ENCODE assay signal across 19 cellular contexts in genomic region chr13:100298116-100298681, GRCh38.
DNase-seq lines count a peak whose midpoint lies in the region; TF ChIP-seq lines count a peak whose summit lies in the region.
"Had no signal": no experiment of that assay in that cellular context is flagged by ENCODE, and none has a peak within 500 bp of the region (broad histone marks: within the 10 kb centered on the region; RNA-seq: fewer than 3 reads in every experiment).

No MANE protein-coding gene starts in this region.

- H4K20me1 ChIP-seq in mammary epithelial cell (ENCODE audit: insufficient read depth, low read length) = no peaks in the 10 kb centered on the region

- no peaks in the 10 kb centered on the region for H3K9me3 ChIP-seq in HUES48 (ENCODE audit: control insufficient read depth, insufficient read depth, low read length)
- H3K9me3 ChIP-seq in mammary epithelial cell (replicated peaks; ENCODE audit: insufficient read depth, low read length) = no peaks in the 10 kb centered on the region

- H3K36me3 Mint-ChIP-seq in osteocyte (ENCODE audit: unreplicated experiment) = peaks cover 14% of the 10 kb centered on the region

- BruUV-seq in mammary epithelial cell (replicated peaks; lab: Mats Ljungman, UMichigan) = no TSS peak

- H3K4me1 ChIP-seq in HUES48 (ENCODE audit: control insufficient read depth, insufficient read depth, low read length) (peaks cover 18% of the 10 kb centered on the region), mammary epithelial cell (ENCODE audit: insufficient read depth, low read length) (no peaks in the 10 kb centered on the region)

- no peaks in the 10 kb centered on the region for H3K27me3 ChIP-seq in HUES48 (ENCODE audit: control insufficient read depth, insufficient read depth, low read length)
- no peaks in the 10 kb centered on the region for H3K27me3 ChIP-seq in mammary epithelial cell (ENCODE audit: insufficient read depth, low read length)

- in situ Hi-C loops in G401 (cut with HindIII; ENCODE audit: low sequenced_read_pairs) = no loop called here
- in situ Hi-C loops in mammary epithelial cell (cut with MboI; ENCODE audit: low sequenced_read_pairs in 2 of 2) = no loop called here

- peaks cover 64% of the 10 kb centered on the region for H3K4me1 Mint-ChIP-seq in osteocyte (ENCODE audit: unreplicated experiment)

- H3K9ac ChIP-seq in HUES48 (ENCODE audit: low read depth, low read length) = no peak overlapping the region
- no peak overlapping the region for H3K9ac ChIP-seq in mammary epithelial cell (ENCODE audit: insufficient read depth, low read length)

- no peak overlapping the region for H3K4me2 ChIP-seq in mammary epithelial cell (ENCODE audit: insufficient read depth, low read depth, low read length)

- peak; percentile 39 for DNase-seq in G401 (ENCODE audit: low spot score)
- peak; percentile 72 for DNase-seq in dermis blood vessel endothelial cell
- no peak for DNase-seq in osteocyte (ENCODE audit: extremely low spot score, unreplicated experiment)
- no peak for DNase-seq in mammary epithelial cell
- DNase-seq in head of caudate nucleus = no peak
- no peak for DNase-seq in SK-N-DZ (ENCODE audit: low spot score)
- DNase-seq: CD8-positive, alpha-beta T cell; DND-41; GDM1; IMR-90; Karpas-422; MM.1S; NCI-H1092 treated with DMSO at 0.1 percent for 48 hours; NCI-H2107; NCI-H345; NCI-H69 had no signal

- no peaks in the 10 kb centered on the region for H3K27me3 Mint-ChIP-seq in osteocyte (ENCODE audit: unreplicated experiment)

- no peaks in the 10 kb centered on the region for H3K79me2 ChIP-seq in mammary epithelial cell (ENCODE audit: insufficient read depth, low read length)

- H3K4me3 Mint-ChIP-seq in osteocyte (ENCODE audit: unreplicated experiment) = no peak overlapping the region
- H3K4me3 Mint-ChIP-seq: CD8-positive, alpha-beta T cell had no signal

- H2AFZ ChIP-seq in mammary epithelial cell (ENCODE audit: low read depth, low read length) = no peak overlapping the region

- H3K4me3 ChIP-seq in HUES48 (ENCODE audit: low read depth, low read length) (no peak overlapping the region), mammary epithelial cell (replicated peaks in 1 of 3; ENCODE audit: insufficient read depth in 1 of 3, low read depth in 2 of 3, low read length in 3 of 3) (no peak overlapping the region)
- H3K4me3 ChIP-seq: GM12878 had no signal

- dilution Hi-C loops in mammary epithelial cell (cut with HindIII; ENCODE audit: low sequenced_read_pairs) = no loop called here

- TF ChIP-seq CTCF in osteocyte (IDR thresholded peaks at IDR 0.05) = no peak
- no peak for TF ChIP-seq CTCF in mammary epithelial cell (conservative IDR thresholded peaks at IDR 0.05 in 1 of 2, IDR thresholded peaks at IDR 0.05 in 1 of 2; ENCODE audit: extremely low read depth in 1 of 2, insufficient read depth in 1 of 2, low read depth in 1 of 2, low read length in 2 of 2)

- peak overlapping the region; percentile 27 for H3K27ac Mint-ChIP-seq in osteocyte (ENCODE audit: unreplicated experiment)

- 92% methylated on average over 2 of the region's 2 CpGs for WGBS in mammary epithelial cell (ENCODE audit: low coverage, missing lambda C conversion rate)

- intact Hi-C loops in mammary epithelial cell (cut with micrococcal nuclease) (no loop called here), head of caudate nucleus (cut with DNase I) (no loop called here)

- no peaks in the 10 kb centered on the region for H3K9me3 Mint-ChIP-seq in osteocyte (ENCODE audit: unreplicated experiment)
- H3K9me3 Mint-ChIP-seq: CD8-positive, alpha-beta T cell had no signal

- H3K36me3 ChIP-seq in HUES48 (ENCODE audit: control insufficient read depth, insufficient read depth, low read length) (no peaks in the 10 kb centered on the region), mammary epithelial cell (ENCODE audit: insufficient read depth, low read length) (peaks cover 1% of the 10 kb centered on the region)

- CTCF ChIA-PET in mammary epithelial cell (lab: Charles Lee; ENCODE audit: low non-redundant PET) = no interaction called here

- peak overlapping the region; percentile 0 for H3K27ac ChIP-seq in HUES48 (ENCODE audit: low read depth, low read length)
- no peak overlapping the region for H3K27ac ChIP-seq in mammary epithelial cell (ENCODE audit: insufficient read depth, low read depth, low read length)
- H3K27ac ChIP-seq: RWPE1 had no signal

Comparison
In these comparisons a context has a peak if more than half of its experiments do, and no peak if none do; other contexts are left out.
1. DNase-seq: peak in G401 (single experiment) and dermis blood vessel endothelial cell (single experiment); none in osteocyte (single experiment), mammary epithelial cell (single experiment), head of caudate nucleus (0 of 42) and SK-N-DZ (single experiment).